In genomic region chr9:81264516-81264915, GRCh38 we compare ENCODE assay signal across 18 cellular contexts.
DNase-seq lines count a peak whose midpoint lies in the region; ATAC-seq lines count a peak whose summit lies in the region.
"Had no signal": no experiment of that assay in that cellular context is flagged by ENCODE, and none has a peak within 500 bp of the region (broad histone marks: within the 10 kb centered on the region; RNA-seq: fewer than 3 reads in every experiment).

No MANE protein-coding gene starts in this region.

- DNase-seq in D341Med (ENCODE audit: low spot score) (peak; percentile 42), NCI-H524 treated with DMSO at 0.1 percent for 48 hours (lab: John Stamatoyannopoulos, UW) (peak; percentile 69), dermis microvascular lymphatic vessel endothelial cell (ENCODE audit: low read depth in 2 of 2) (peak; percentile 67 to 88), ACHN (no peak)
- DNase-seq: activated CD8-positive, alpha-beta memory T cell treated with anti-CD3 and anti-CD28 coated beads, Interleukin-2, amount 10 ng/mL, durations not matched to agents 7 days and 5 days; activated naive CD4-positive, alpha-beta T cell treated with Interleukin-2 at 50 U/mL for 16 hours; mucosa of descending colon; stimulated activated naive CD8-positive, alpha-beta T cell treated with anti-CD3 and anti-CD28 coated beads, Interleukin-15, amount 100 ng/mL, for 72 hours had no signal

- 83 to 90% methylated on average over 4 of the region's 5 CpGs for WGBS in mesodermal cell (ENCODE audit: insufficient coverage in 2 of 2), 2 experiments

- H3K9me3 ChIP-seq in mesodermal cell (ENCODE audit: control insufficient read depth, low read length) = peaks cover 3% of the 10 kb centered on the region
- H3K9me3 ChIP-seq: mucosa of descending colon, SJSA1, vagina had no signal

- H3K4me3 ChIP-seq in mesodermal cell (ENCODE audit: extremely low read depth, insufficient read depth, low read length, poor library complexity, severe bottlenecking) = no peak overlapping the region
- H3K4me3 ChIP-seq: cardiac muscle cell, K562, mucosa of descending colon, SJSA1, vagina had no signal

- in situ Hi-C loops in ACHN (cut with HindIII; ENCODE audit: low pct_ligation_motif_present, low pct_unique_long_range_greater_than_20kb, low sequenced_read_pairs) = no loop called here

- no peak for ATAC-seq in activated CD4-positive, CD25-positive, alpha-beta regulatory T cell treated with anti-CD3 and anti-CD28 coated beads, Interleukin-2, amount 50 U/mL, for 24 hours
- no peak for ATAC-seq in GM19395 (IDR thresholded peaks at IDR 0.05; ENCODE audit: unreplicated experiment)
- ATAC-seq in GM21723 (IDR thresholded peaks at IDR 0.05; ENCODE audit: unreplicated experiment) = no peak
- ATAC-seq: activated CD8-positive, alpha-beta memory T cell treated with anti-CD3 and anti-CD28 coated beads, Interleukin-2, amount 10 ng/mL, durations not matched to agents 7 days and 5 days; K562; mucosa of descending colon; sciatic nerve; stimulated activated naive CD8-positive, alpha-beta T cell treated with anti-CD3 and anti-CD28 coated beads, Interleukin-15, amount 100 ng/mL, for 72 hours had no signal

- H3K27ac ChIP-seq in mesodermal cell (ENCODE audit: low read depth, low read length, severe bottlenecking) = peak overlapping the region; percentile 32
- H3K27ac ChIP-seq: cardiac muscle cell, SJSA1, vagina, VCaP had no signal

- H3K4me1 ChIP-seq in mesodermal cell (ENCODE audit: control insufficient read depth, insufficient read depth, low read length, poor library complexity, severe bottlenecking) = no peaks in the 10 kb centered on the region
- H3K4me1 ChIP-seq: vagina had no signal

- no peaks in the 10 kb centered on the region for H3K36me3 ChIP-seq in mesodermal cell (ENCODE audit: control insufficient read depth, insufficient read depth, low read length)
- H3K36me3 ChIP-seq: cardiac muscle cell, SJSA1, vagina had no signal
